ENCODE assay signal across 1 cellular context in the genomic region with DNA sequence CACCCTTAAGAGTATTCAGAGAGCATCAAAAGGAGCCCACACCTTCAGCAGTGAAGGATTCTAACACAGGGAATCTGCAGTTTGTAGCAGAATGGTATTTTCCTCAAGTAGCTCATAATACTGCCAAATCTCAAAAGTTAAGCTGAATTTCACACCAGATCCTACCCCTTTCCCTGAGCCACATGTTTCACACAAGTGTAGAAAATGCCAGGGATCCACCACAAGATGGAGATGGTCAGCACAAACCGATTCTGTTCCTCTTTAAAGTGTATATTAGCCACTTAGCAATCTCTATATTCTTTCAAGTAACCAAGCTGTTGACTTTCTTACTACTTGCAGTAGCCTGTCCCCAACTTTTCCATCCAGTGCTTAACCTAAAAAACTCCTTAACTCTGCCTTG.
TF ChIP-seq lines count a peak whose summit lies in the region.

No MANE protein-coding gene starts in this region.

TF ChIP-seq in HCT116, 20 proteins besides CTCF, POLR2A, EP300 and RAD21 (continued from another document):
- TF ChIP-seq, protein P1, sequence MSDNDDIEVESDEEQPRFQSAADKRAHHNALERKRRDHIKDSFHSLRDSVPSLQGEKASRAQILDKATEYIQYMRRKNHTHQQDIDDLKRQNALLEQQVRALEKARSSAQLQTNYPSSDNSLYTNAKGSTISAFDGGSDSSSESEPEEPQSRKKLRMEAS (IDR thresholded peaks at IDR 0.05) = no peak; the same call in 1 of the 2 replicates
- TF ChIP-seq, protein P2, sequence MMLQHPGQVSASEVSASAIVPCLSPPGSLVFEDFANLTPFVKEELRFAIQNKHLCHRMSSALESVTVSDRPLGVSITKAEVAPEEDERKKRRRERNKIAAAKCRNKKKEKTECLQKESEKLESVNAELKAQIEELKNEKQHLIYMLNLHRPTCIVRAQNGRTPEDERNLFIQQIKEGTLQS (IDR thresholded peaks at IDR 0.05) = no peak
- TF ChIP-seq ELF1 (IDR thresholded peaks at IDR 0.05; ENCODE audit: borderline replicate concordance, low read depth) (no peak), CBX3 (IDR thresholded peaks at IDR 0.05; ENCODE audit: low read depth) (no peak)
